Comparison of ENCODE assay signal across 21 cellular contexts in genomic region chr1:200486634-200487033, GRCh38.
"Had no signal": no experiment of that assay in that cellular context is flagged by ENCODE, and none has a peak within 500 bp of the region (broad histone marks: within the 10 kb centered on the region; RNA-seq: fewer than 3 reads in every experiment).

No MANE protein-coding gene starts in this region.

- H3K36me3 ChIP-seq: esophagus squamous epithelium, left ventricle myocardium inferior, ovary, suprapubic skin, thyroid gland had no signal

- H3K9me3 Mint-ChIP-seq: effector memory CD8-positive, alpha-beta T cell; neural crest cell; type B pancreatic cell had no signal

- H3K4me3 Mint-ChIP-seq: effector memory CD8-positive, alpha-beta T cell; naive thymus-derived CD4-positive, alpha-beta T cell; neural crest cell; type B pancreatic cell had no signal

- H3K79me2 ChIP-seq: hepatocyte had no signal

- H3K4me3 ChIP-seq: esophagus squamous epithelium, hepatocyte, left ventricle myocardium inferior, lung, ovary, suprapubic skin, thyroid gland had no signal

- FAIRE-seq: kidney, small intestine, urothelium cell line had no signal

- H3K9me3 ChIP-seq: esophagus squamous epithelium, left ventricle myocardium inferior, ovary, suprapubic skin, thyroid gland had no signal

- DNase-seq: effector memory CD8-positive, alpha-beta T cell; esophagus squamous epithelium; foreskin fibroblast; head of caudate nucleus; kidney; left cardiac atrium; left ventricle myocardium inferior; naive thymus-derived CD4-positive, alpha-beta T cell; nucleus accumbens; ovary; right cardiac atrium; small intestine; stimulated activated CD4-positive, alpha-beta T cell treated with anti-CD3 and anti-CD28 coated beads, Interleukin-12 subunit alpha, Interleukin-12 subunit beta, amount 100 ng/mL, for 4 hours; stimulated activated naive CD8-positive, alpha-beta T cell treated with anti-CD3 and anti-CD28 coated beads, Interleukin-15, Interleukin-2, amounts not matched to agents 100 U/mL and 50 U/mL, for 24 hours had no signal

- H2AFZ ChIP-seq: hepatocyte had no signal

- H3K27ac Mint-ChIP-seq: effector memory CD8-positive, alpha-beta T cell; naive thymus-derived CD4-positive, alpha-beta T cell; type B pancreatic cell had no signal

- H3K27me3 ChIP-seq: hepatocyte, ovary, suprapubic skin, thyroid gland had no signal

- ATAC-seq: effector memory CD8-positive, alpha-beta T cell; left cardiac atrium; naive thymus-derived CD4-positive, alpha-beta T cell; right cardiac atrium; stimulated activated naive CD8-positive, alpha-beta T cell treated with anti-CD3 and anti-CD28 coated beads, Interleukin-15, Interleukin-2, amounts not matched to agents 100 U/mL and 50 U/mL, for 24 hours had no signal

- H3K4me2 ChIP-seq: hepatocyte had no signal

- H3K27ac ChIP-seq: esophagus squamous epithelium, hepatocyte, left ventricle myocardium inferior, ovary, suprapubic skin, thyroid gland had no signal

- H3K4me1 ChIP-seq: thyroid gland had no signal

- H3K36me3 Mint-ChIP-seq: naive thymus-derived CD4-positive, alpha-beta T cell; type B pancreatic cell had no signal
